Comparison of ENCODE assay signal across 20 cellular contexts in genomic region chr21:34085129-34085528, GRCh38. TPM values are rescaled to one million over a fixed set of nuclear protein-coding genes. Genes with fewer than 3 reads are reported as not detected.
DNase-seq lines count a peak whose midpoint lies in the region; ATAC-seq lines count a peak whose summit lies in the region.
"Had no signal": no experiment of that assay in that cellular context is flagged by ENCODE, and none has a peak within 500 bp of the region (broad histone marks: within the 10 kb centered on the region; RNA-seq: fewer than 3 reads in every experiment).

No MANE protein-coding gene starts in this region.

- DNase-seq in activated naive CD8-positive, alpha-beta T cell treated with anti-CD3 and anti-CD28 coated beads for 36 hours, result no peak
- DNase-seq in NCI-H146 (lab: John Stamatoyannopoulos, UW) (peak; percentile 2), T1000 (lab: John Stamatoyannopoulos, UW) (no peak)
- no peak for DNase-seq in central memory CD8-positive, alpha-beta T cell (ENCODE audit: low spot score in 2 of 2)
- no peak for DNase-seq in stimulated activated effector memory CD8-positive, alpha-beta T cell treated with anti-CD3 and anti-CD28 coated beads, Interleukin-12 subunit alpha, Interleukin-12 subunit beta, amount 100 ng/mL, for 72 hours (ENCODE audit: low spot score in 2 of 2)
- DNase-seq: ACHN, AML-193, DMS 273 treated with DMSO at 0.1 percent for 48 hours, GDM1, HCEC 1CT, NCI-H1105 treated with DMSO at 0.1 percent for 48 hours, NCI-H2029, NCI-H510A, NCI-H82, PC-9, SJCRH30 had no signal

- no peaks in the 10 kb centered on the region for H3K9me3 Mint-ChIP-seq in activated naive CD8-positive, alpha-beta T cell (ENCODE audit: low read depth)
- no peaks in the 10 kb centered on the region for H3K9me3 Mint-ChIP-seq in activated naive CD8-positive, alpha-beta T cell treated with anti-CD3 and anti-CD28 coated beads for 36 hours
- H3K9me3 Mint-ChIP-seq in central memory CD8-positive, alpha-beta T cell, result no peaks in the 10 kb centered on the region
- no peaks in the 10 kb centered on the region for H3K9me3 Mint-ChIP-seq in stimulated activated effector memory CD8-positive, alpha-beta T cell treated with anti-CD3 and anti-CD28 coated beads, Interleukin-12 subunit alpha, Interleukin-12 subunit beta, amount 100 ng/mL, for 72 hours

- peak overlapping the region; percentile 48 for H3K4me3 Mint-ChIP-seq in activated naive CD8-positive, alpha-beta T cell
- no peak overlapping the region for H3K4me3 Mint-ChIP-seq in activated naive CD8-positive, alpha-beta T cell treated with anti-CD3 and anti-CD28 coated beads for 36 hours
- no peak overlapping the region for H3K4me3 Mint-ChIP-seq in central memory CD8-positive, alpha-beta T cell
- H3K4me3 Mint-ChIP-seq in stimulated activated effector memory CD8-positive, alpha-beta T cell treated with anti-CD3 and anti-CD28 coated beads, Interleukin-12 subunit alpha, Interleukin-12 subunit beta, amount 100 ng/mL, for 72 hours, result no peak overlapping the region
- H3K4me3 Mint-ChIP-seq: CD14-positive monocyte had no signal

- H3K27me3 Mint-ChIP-seq in activated naive CD8-positive, alpha-beta T cell, result no peaks in the 10 kb centered on the region
- no peaks in the 10 kb centered on the region for H3K27me3 Mint-ChIP-seq in activated naive CD8-positive, alpha-beta T cell treated with anti-CD3 and anti-CD28 coated beads for 36 hours
- no peaks in the 10 kb centered on the region for H3K27me3 Mint-ChIP-seq in central memory CD8-positive, alpha-beta T cell

- peaks cover 28% of the 10 kb centered on the region for H3K36me3 Mint-ChIP-seq in activated naive CD8-positive, alpha-beta T cell
- peaks cover 49% of the 10 kb centered on the region for H3K36me3 Mint-ChIP-seq in activated naive CD8-positive, alpha-beta T cell treated with anti-CD3 and anti-CD28 coated beads for 36 hours
- H3K36me3 Mint-ChIP-seq in central memory CD8-positive, alpha-beta T cell (ENCODE audit: insufficient read depth), result peaks cover 7% of the 10 kb centered on the region
- H3K36me3 Mint-ChIP-seq in stimulated activated effector memory CD8-positive, alpha-beta T cell treated with anti-CD3 and anti-CD28 coated beads, Interleukin-12 subunit alpha, Interleukin-12 subunit beta, amount 100 ng/mL, for 72 hours, result peaks cover 12% of the 10 kb centered on the region

- peaks cover 10% of the 10 kb centered on the region for H3K4me1 Mint-ChIP-seq in activated naive CD8-positive, alpha-beta T cell (ENCODE audit: low read depth)
- H3K4me1 Mint-ChIP-seq in activated naive CD8-positive, alpha-beta T cell treated with anti-CD3 and anti-CD28 coated beads for 36 hours, result peaks cover 52% of the 10 kb centered on the region
- peaks cover 54% of the 10 kb centered on the region for H3K4me1 Mint-ChIP-seq in central memory CD8-positive, alpha-beta T cell
- peaks cover 55% of the 10 kb centered on the region for H3K4me1 Mint-ChIP-seq in stimulated activated effector memory CD8-positive, alpha-beta T cell treated with anti-CD3 and anti-CD28 coated beads, Interleukin-12 subunit alpha, Interleukin-12 subunit beta, amount 100 ng/mL, for 72 hours

- peak overlapping the region; percentile 35 for H3K27ac Mint-ChIP-seq in activated naive CD8-positive, alpha-beta T cell
- H3K27ac Mint-ChIP-seq in activated naive CD8-positive, alpha-beta T cell treated with anti-CD3 and anti-CD28 coated beads for 36 hours, result no peak overlapping the region
- H3K27ac Mint-ChIP-seq in central memory CD8-positive, alpha-beta T cell (ENCODE audit: low read depth), result peak overlapping the region; percentile 13
- peak overlapping the region; percentile 23 for H3K27ac Mint-ChIP-seq in stimulated activated effector memory CD8-positive, alpha-beta T cell treated with anti-CD3 and anti-CD28 coated beads, Interleukin-12 subunit alpha, Interleukin-12 subunit beta, amount 100 ng/mL, for 72 hours
- H3K27ac Mint-ChIP-seq: CD14-positive monocyte had no signal

- ATAC-seq in central memory CD8-positive, alpha-beta T cell (replicated peaks; ENCODE audit: extremely low read depth, poor library complexity, severe bottlenecking), result no peak
- ATAC-seq in stimulated activated effector memory CD8-positive, alpha-beta T cell treated with anti-CD3 and anti-CD28 coated beads, Interleukin-12 subunit alpha, Interleukin-12 subunit beta, amount 100 ng/mL, for 72 hours, result peak; percentile 66
- ATAC-seq in HG03135 (IDR thresholded peaks at IDR 0.05; ENCODE audit: unreplicated experiment), result no peak
- ATAC-seq: GM12878 had no signal

RNA-seq across cellular contexts. Expression of gene MRPS6, which starts 11.8 kb away (rescaled TPM):
- total RNA-seq in activated naive CD8-positive, alpha-beta T cell treated with anti-CD3 and anti-CD28 coated beads for 36 hours, result 100 to 1,000 TPM; 107 to 116 TPM

RNA-seq across cellular contexts. Expression of gene SLC5A3, which starts 11.8 kb away (rescaled TPM):
- total RNA-seq in activated naive CD8-positive, alpha-beta T cell treated with anti-CD3 and anti-CD28 coated beads for 36 hours, result 10 to 100 TPM; 12.4 to 12.7 TPM
